Comparison of ENCODE assay signal across 25 cellular contexts in genomic region chr19:48371367-48371766, GRCh38. TPM values are rescaled to one million over a fixed set of nuclear protein-coding genes. Genes with fewer than 3 reads are reported as not detected.
"Had no signal": no experiment of that assay in that cellular context is flagged by ENCODE, and none has a peak within 500 bp of the region (broad histone marks: within the 10 kb centered on the region; RNA-seq: fewer than 3 reads in every experiment).

No MANE protein-coding gene starts in this region.

- H3K4me3 Mint-ChIP-seq: IgD-negative memory B cell had no signal

- H3K4me2 ChIP-seq: KMS-11, SK-N-SH had no signal

- H3K27ac ChIP-seq: KMS-11, SJCRH30 had no signal

- H3K9ac ChIP-seq: KMS-11, SK-N-SH had no signal

- DNase-seq: Kasumi-1, MM.1S, NCI-H1048, NCI-H1105, NCI-H1417, NCI-H1436 treated with DMSO at 0.1 percent for 48 hours, NCI-H1930, NCI-H2081 treated with DMSO at 0.1 percent for 48 hours, NCI-H2171, NCI-H226, NCI-H446, NCI-H510A, NCI-H524 treated with DMSO at 0.1 percent for 48 hours, NCI-H774, PC-3, SHP77 treated with DMSO at 0.1 percent for 48 hours, SJCRH30, SW 1271 had no signal

- H3K36me3 ChIP-seq: SJCRH30 had no signal

- H3K9me3 ChIP-seq: SJCRH30, SK-N-SH had no signal

- ATAC-seq: K562, Panc1, PC-3, Right ventricle myocardium inferior had no signal

- H3K4me3 ChIP-seq: K562, SJCRH30 had no signal

- H3K9me3 Mint-ChIP-seq: IgD-negative memory B cell had no signal

- FAIRE-seq: K562 had no signal

RNA-seq across cellular contexts. Expression of gene SYNGR4, which starts 7.2 kb away (rescaled TPM):
- total RNA-seq: HT1080, K562, PC-3, Right ventricle myocardium inferior, SJCRH30 had no signal
- polyA plus RNA-seq: IgD-negative memory B cell had no signal

RNA-seq across cellular contexts. Expression of gene GRIN2D, which starts 22.1 kb away (rescaled TPM):
- total RNA-seq: SJCRH30 had no signal
- polyA plus RNA-seq: IgD-negative memory B cell had no signal
